Comparison of ENCODE assay signal across 35 cellular contexts in genomic region chr2:116222793-116223192, GRCh38.
"Had no signal": no experiment of that assay in that cellular context is flagged by ENCODE, and none has a peak within 500 bp of the region (broad histone marks: within the 10 kb centered on the region; RNA-seq: fewer than 3 reads in every experiment).

No MANE protein-coding gene starts in this region.

- H3K9me3 ChIP-seq: MG63 had no signal

- H3K27me3 ChIP-seq: MG63 had no signal

- H3K4me3 ChIP-seq: MG63 had no signal

- DNase-seq: MG63, MM.1S, MV-4-11, NCI-H1048, NCI-H1092, NCI-H1092 treated with DMSO at 0.1 percent for 48 hours, NCI-H1105, NCI-H1105 treated with DMSO at 0.1 percent for 48 hours, NCI-H1417, NCI-H1417 treated with DMSO at 0.1 percent for 48 hours, NCI-H1436, NCI-H1436 treated with DMSO at 0.1 percent for 48 hours, NCI-H146, NCI-H1694, NCI-H1694 treated with DMSO at 0.1 percent for 48 hours, NCI-H187, NCI-H187 treated with DMSO at 0.1 percent for 48 hours, NCI-H1930, NCI-H2029, NCI-H2029 treated with DMSO at 0.1 percent for 48 hours, NCI-H2081, NCI-H2081 treated with DMSO at 0.1 percent for 48 hours, NCI-H2107, NCI-H2171, NCI-H2171 treated with DMSO at 0.1 percent for 48 hours, NCI-H2227 treated with DMSO at 0.1 percent for 48 hours, NCI-H226, NCI-H345, NCI-H446, NCI-H446 treated with DMSO at 0.1 percent for 48 hours, NCI-H510A, NCI-H510A treated with DMSO at 0.1 percent for 48 hours, NCI-H524, NCI-H524 treated with DMSO at 0.1 percent for 48 hours, NCI-H526 had no signal

- H3K36me3 ChIP-seq: MG63 had no signal
